In genomic region chr13:59730026-59730425, GRCh38 we compare ENCODE assay signal across 18 cellular contexts.
A peak's percentile ranks its signal among the peaks of the same experiment; 100 is the strongest.
DNase-seq lines count a peak whose midpoint lies in the region; ATAC-seq and TF ChIP-seq lines count a peak whose summit lies in the region.
"Had no signal": no experiment of that assay in that cellular context is flagged by ENCODE, and none has a peak within 500 bp of the region (broad histone marks: within the 10 kb centered on the region; RNA-seq: fewer than 3 reads in every experiment).

No MANE protein-coding gene starts in this region.

- no peak overlapping the region for H3K27ac Mint-ChIP-seq in H9
- H3K27ac Mint-ChIP-seq: CD14-positive monocyte; CD4-positive, alpha-beta memory T cell had no signal

- H4K20me1 ChIP-seq in H9 (ENCODE audit: control insufficient read depth, insufficient read depth, insufficient read length) (no peaks in the 10 kb centered on the region), hepatocyte (ENCODE audit: insufficient read depth, poor library complexity, severe bottlenecking) (no peaks in the 10 kb centered on the region)
- H4K20me1 ChIP-seq: BLaER1 had no signal

- H2AFZ ChIP-seq in parathyroid adenoma (peak overlapping the region; percentile 35), H9 (ENCODE audit: low read length) (no peak overlapping the region), hepatocyte (no peak overlapping the region)

- no peaks in the 10 kb centered on the region for H3K9me2 ChIP-seq in hepatocyte (replicated peaks; ENCODE audit: insufficient read depth)

- DNase-seq in right cardiac atrium: peak; percentile 12 to 67 (median 23)
- no peak for DNase-seq in cardiac septum (ENCODE audit: low spot score)
- DNase-seq in fibroblast of the aortic adventitia (ENCODE audit: low read depth): peak; percentile 59
- DNase-seq in H9: no peak
- DNase-seq in omental fat pad (ENCODE audit: low spot score): no peak
- no peak for DNase-seq in hepatocyte (ENCODE audit: low spot score)
- DNase-seq: AML-193; CD4-positive, alpha-beta memory T cell; DND-41; EL had no signal

- no peak overlapping the region for H2BK15ac ChIP-seq in H9 (ENCODE audit: low read depth, low read length)

- H3K4me2 ChIP-seq in parathyroid adenoma (ENCODE audit: low read length): no peak overlapping the region
- H3K4me2 ChIP-seq in H9 (ENCODE audit: insufficient read depth, insufficient read length, low read length): no peak overlapping the region
- no peak overlapping the region for H3K4me2 ChIP-seq in hepatocyte
- H3K4me2 ChIP-seq: A549, BLaER1 had no signal

- H3K27me3 ChIP-seq in right cardiac atrium (ENCODE audit: control insufficient read depth, insufficient read depth): no peaks in the 10 kb centered on the region
- H3K27me3 ChIP-seq in parathyroid adenoma (ENCODE audit: control insufficient read depth, insufficient read depth, low read length): no peaks in the 10 kb centered on the region
- no peaks in the 10 kb centered on the region for H3K27me3 ChIP-seq in H9 (ENCODE audit: insufficient read depth, low read length)
- H3K27me3 ChIP-seq in hepatocyte: no peaks in the 10 kb centered on the region
- H3K27me3 ChIP-seq: BLaER1 had no signal

- H3K79me1 ChIP-seq in H9 (ENCODE audit: insufficient read depth, low read depth, low read length, poor library complexity, severe bottlenecking): no peaks in the 10 kb centered on the region

- no peak overlapping the region for H3K56ac ChIP-seq in H9 (ENCODE audit: insufficient read length, low read depth, low read length)

- H4K5ac ChIP-seq in H9 (ENCODE audit: insufficient read length, low read depth, low read length): no peak overlapping the region

- no peak overlapping the region for H2BK12ac ChIP-seq in H9 (ENCODE audit: insufficient read length, low read depth, low read length)

- H3K9me3 Mint-ChIP-seq in H9: no peaks in the 10 kb centered on the region
- H3K9me3 Mint-ChIP-seq: CD14-positive monocyte had no signal

- no peaks in the 10 kb centered on the region for H3K23me2 ChIP-seq in H9 (ENCODE audit: insufficient read length, low read depth, low read length, poor library complexity, severe bottlenecking)

- no peak overlapping the region for H4K91ac ChIP-seq in H9 (ENCODE audit: insufficient read length, low read depth, low read length)

- H2BK20ac ChIP-seq in H9 (ENCODE audit: low read depth, low read length, poor library complexity, severe bottlenecking): no peak overlapping the region

- no peak overlapping the region for H3K18ac ChIP-seq in H9 (ENCODE audit: insufficient read length, low read depth, low read length)

- H3K36me3 Mint-ChIP-seq in H9 (ENCODE audit: insufficient read depth in 1 of 3, low read depth in 3 of 3): no peaks in the 10 kb centered on the region
- H3K36me3 Mint-ChIP-seq: CD14-positive monocyte; CD4-positive, alpha-beta memory T cell had no signal

- H2AK5ac ChIP-seq in H9 (ENCODE audit: insufficient read length, low read length): no peak overlapping the region

- H3K4ac ChIP-seq in H9 (ENCODE audit: low read depth, low read length): no peak overlapping the region

- H3K36me3 ChIP-seq in parathyroid adenoma (ENCODE audit: control insufficient read depth, insufficient read depth, low read length): no peaks in the 10 kb centered on the region
- H3K36me3 ChIP-seq in hepatocyte (replicated peaks; ENCODE audit: insufficient read depth, low read depth): no peaks in the 10 kb centered on the region
- H3K36me3 ChIP-seq: BLaER1, HAP-1 had no signal

- TF ChIP-seq CTCF in fibroblast of the aortic adventitia (IDR thresholded peaks at IDR 0.05; ENCODE audit: insufficient read depth, low read length) (no peak), parathyroid adenoma (IDR thresholded peaks at IDR 0.05) (no peak), H9 (conservative IDR thresholded peaks at IDR 0.05) (no peak), omental fat pad (IDR thresholded peaks at IDR 0.05) (no peak), hepatocyte (IDR thresholded peaks at IDR 0.05; ENCODE audit: poor library complexity) (no peak)

- H3K27ac ChIP-seq in right cardiac atrium (ENCODE audit: low read length) (no peak overlapping the region), parathyroid adenoma (peak overlapping the region; percentile 58), H9 (ENCODE audit: insufficient read length, low read depth, low read length) (no peak overlapping the region), hepatocyte (no peak overlapping the region)
- H3K27ac ChIP-seq: 22Rv1, A549, BLaER1 had no signal

- WGBS in right cardiac atrium: 68% methylated on average over 3 of the region's 3 CpGs
- WGBS in H9 (ENCODE audit: extremely low coverage, insufficient read length, low lambda C conversion rate): no CpG with 5 or more reads among the region's 3 CpGs
- WGBS in hepatocyte (ENCODE audit: low lambda C conversion rate, missing lambda C conversion rate): 92% methylated on average over 3 of the region's 3 CpGs

- no peak overlapping the region for H2BK120ac ChIP-seq in H9 (ENCODE audit: low read depth, low read length, poor library complexity, severe bottlenecking)

- H3K79me2 ChIP-seq in parathyroid adenoma (no peaks in the 10 kb centered on the region), H9 (ENCODE audit: insufficient read depth, low read length) (no peaks in the 10 kb centered on the region), hepatocyte (no peaks in the 10 kb centered on the region)

- no peak overlapping the region for H3T11ph ChIP-seq in H9 (ENCODE audit: low read length)

- no peak overlapping the region for H3K4me3 Mint-ChIP-seq in H9
- H3K4me3 Mint-ChIP-seq: CD14-positive monocyte; CD4-positive, alpha-beta memory T cell had no signal

- no peaks in the 10 kb centered on the region for H3K4me1 ChIP-seq in right cardiac atrium (ENCODE audit: control insufficient read depth, insufficient read depth, low read length)
- peaks cover 4% of the 10 kb centered on the region for H3K4me1 ChIP-seq in parathyroid adenoma
- no peaks in the 10 kb centered on the region for H3K4me1 ChIP-seq in H9 (ENCODE audit: insufficient read depth, low read length)
- no peaks in the 10 kb centered on the region for H3K4me1 ChIP-seq in hepatocyte (ENCODE audit: insufficient read depth)
- H3K4me1 ChIP-seq: A549, HAP-1 had no signal

- no peak overlapping the region for H2BK5ac ChIP-seq in H9 (ENCODE audit: insufficient read length, low read length)

- no peak overlapping the region for H3K23ac ChIP-seq in H9 (ENCODE audit: insufficient read length, low read depth, low read length)

- no peak overlapping the region for H4K8ac ChIP-seq in H9 (replicated peaks; ENCODE audit: insufficient read length, low read depth, low read length)

- H3K4me3 ChIP-seq in right cardiac atrium (ENCODE audit: low read length) (no peak overlapping the region), fibroblast of the aortic adventitia (ENCODE audit: low read depth, low read length) (no peak overlapping the region), parathyroid adenoma (ENCODE audit: low read depth, low read length) (no peak overlapping the region), hepatocyte (no peak overlapping the region)
- H3K4me3 ChIP-seq: A549, BLaER1, GM12878, HAP-1 had no signal

- intact Hi-C loops in right cardiac atrium (cut with DNase I): no loop called here
- intact Hi-C loops in cardiac septum (cut with DNase I): no loop called here

- H3K4me1 Mint-ChIP-seq in H9: peaks cover 0 to 4% of the 10 kb centered on the region in 2 experiments; a peak in 1 of 4 replicates
- H3K4me1 Mint-ChIP-seq: CD14-positive monocyte had no signal

- no peaks in the 10 kb centered on the region for H3K27me3 Mint-ChIP-seq in H9 (ENCODE audit: low read depth)

- ATAC-seq in right cardiac atrium (no peak), omental fat pad (ENCODE audit: low FRiP score) (no peak)
- ATAC-seq: A549, GM12878, HepG2 had no signal

- H3K9me3 ChIP-seq in right cardiac atrium (ENCODE audit: control insufficient read depth, low read length) (no peaks in the 10 kb centered on the region), parathyroid adenoma (ENCODE audit: control insufficient read depth, low read length) (no peaks in the 10 kb centered on the region), H9 (ENCODE audit: control insufficient read depth, low read depth, low read length) (no peaks in the 10 kb centered on the region), hepatocyte (ENCODE audit: low read depth) (no peaks in the 10 kb centered on the region)
- H3K9me3 ChIP-seq: A549, BLaER1, HAP-1 had no signal

- H3K9ac ChIP-seq in parathyroid adenoma (no peak overlapping the region), H9 (ENCODE audit: extremely low read depth, insufficient read length, low read length) (no peak overlapping the region)
- H3K9ac ChIP-seq: BLaER1 had no signal

- H3K14ac ChIP-seq in H9 (ENCODE audit: insufficient read depth, low read length): no peak overlapping the region

Comparison
In these comparisons a context has a peak if more than half of its experiments do, and no peak if none do; other contexts are left out.
1. DNase-seq: peak in right cardiac atrium (3 of 3) and fibroblast of the aortic adventitia (single experiment); none in cardiac septum (single experiment), H9 (single experiment), omental fat pad (single experiment) and hepatocyte (single experiment).